1 cellular context compared by ENCODE assay signal in genomic region chr11:76772100-76772782, GRCh38.
TF ChIP-seq lines count a peak whose summit lies in the region.

No MANE protein-coding gene starts in this region.

TF ChIP-seq in liver, 16 proteins besides CTCF, POLR2A, EP300 and RAD21 (continued from another document):
- TF ChIP-seq, protein P1, sequence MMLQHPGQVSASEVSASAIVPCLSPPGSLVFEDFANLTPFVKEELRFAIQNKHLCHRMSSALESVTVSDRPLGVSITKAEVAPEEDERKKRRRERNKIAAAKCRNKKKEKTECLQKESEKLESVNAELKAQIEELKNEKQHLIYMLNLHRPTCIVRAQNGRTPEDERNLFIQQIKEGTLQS (IDR thresholded peaks at IDR 0.05), result peak; percentile 81
- TF ChIP-seq FOXA2 (IDR thresholded peaks at IDR 0.05) (peak; percentile 86), YY1 (IDR thresholded peaks at IDR 0.05) (peak; percentile 75)
